18 cellular contexts compared by ENCODE assay signal in the genomic region with DNA sequence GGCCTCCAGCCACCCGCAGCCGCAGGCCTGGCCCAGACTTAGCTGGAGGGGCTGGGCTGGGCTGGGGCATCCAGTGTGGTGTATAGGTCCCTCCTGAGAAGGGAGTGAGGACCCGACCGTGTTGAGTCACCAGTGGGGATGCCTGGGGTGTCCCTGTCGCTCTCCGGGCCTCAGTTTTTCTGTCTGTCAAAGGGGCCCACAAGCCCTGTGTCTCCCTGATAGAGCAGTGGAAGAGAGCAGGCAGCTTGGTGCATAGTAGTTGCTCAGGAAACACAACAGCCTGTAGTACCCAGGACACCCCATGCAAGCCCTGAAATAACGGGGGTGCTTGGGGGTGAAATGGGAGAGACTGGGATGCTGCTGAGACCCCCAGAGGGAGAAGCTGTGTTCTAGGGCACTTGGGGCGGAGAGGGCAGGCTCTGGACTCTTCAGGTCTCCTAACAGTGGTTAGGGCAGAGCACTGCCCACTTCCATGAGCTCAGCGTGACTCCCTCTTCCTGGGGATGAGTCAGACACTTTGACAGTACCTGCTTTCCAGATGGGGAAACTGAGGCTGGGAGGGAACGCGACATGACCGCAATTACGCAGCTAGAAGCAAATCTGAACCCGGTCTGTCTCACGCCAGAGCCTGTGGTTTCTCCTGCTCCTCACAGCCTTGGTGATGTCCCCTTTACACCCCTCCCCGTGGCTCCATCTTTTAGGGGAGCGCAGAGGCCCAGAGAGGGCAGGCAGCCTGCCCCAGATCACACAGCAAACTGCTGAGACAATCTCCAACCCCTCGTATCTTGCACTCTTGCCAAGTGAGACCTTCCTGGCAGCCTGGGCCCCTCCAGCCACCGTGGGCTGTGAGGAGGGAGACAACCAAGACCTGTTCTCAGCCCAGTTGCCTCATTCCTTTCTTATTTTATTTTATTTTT. TPM values are rescaled to one million over a fixed set of nuclear protein-coding genes. Genes with fewer than 3 reads are reported as not detected.
DNase-seq lines count a peak whose midpoint lies in the region; ATAC-seq and TF ChIP-seq lines count a peak whose summit lies in the region.
"Had no signal": no experiment of that assay in that cellular context is flagged by ENCODE, and none has a peak within 500 bp of the region (broad histone marks: within the 10 kb centered on the region; RNA-seq: fewer than 3 reads in every experiment).

No MANE protein-coding gene starts in this region.

- peaks cover 12% of the 10 kb centered on the region for H3F3A ChIP-seq in SK-N-SH (replicated peaks; ENCODE audit: insufficient read depth)

- no peak for TF ChIP-seq RAD21 in SK-N-SH (IDR thresholded peaks at IDR 0.05; ENCODE audit: low read length)

- no peaks in the 10 kb centered on the region for H3K9me2 ChIP-seq in SK-N-SH

- no peaks in the 10 kb centered on the region for H4K20me1 ChIP-seq in SK-N-SH (ENCODE audit: insufficient read depth)

- H3K4me2 ChIP-seq in SK-N-SH = no peak overlapping the region

- no peak overlapping the region for H3K9ac ChIP-seq in SK-N-SH
- H3K9ac ChIP-seq in colonic mucosa (ENCODE audit: low read depth in 2 of 2, low read length in 2 of 2) = peak overlapping the region in 1 of 2 donors; percentile 7

- TF ChIP-seq POLR2A in vagina (IDR thresholded peaks at IDR 0.05) = no peak

- H3K27me3 ChIP-seq in SK-N-SH (ENCODE audit: insufficient read depth) (no peaks in the 10 kb centered on the region), vagina (no peaks in the 10 kb centered on the region), colonic mucosa (no peaks in the 10 kb centered on the region)
- H3K27me3 ChIP-seq: testis had no signal

- H3K4me1 ChIP-seq in SK-N-SH (ENCODE audit: control insufficient read depth in 1 of 2, insufficient read depth in 2 of 2, low read depth in 1 of 2, low read length in 1 of 2) (peaks cover 0 to 4% of the 10 kb centered on the region in 2 experiments; a peak in 1 of 4 replicates), vagina (peaks cover 17% of the 10 kb centered on the region), colonic mucosa (peaks cover 8% of the 10 kb centered on the region)
- H3K4me1 ChIP-seq: left ventricle myocardium inferior, SJCRH30 had no signal

- WGBS in SK-N-SH (ENCODE audit: low lambda C conversion rate) = 86% methylated on average over 13 of the region's 19 CpGs

- ATAC-seq in SK-N-SH treated with all-trans-retinoic acid at 6 μM for 48 hours = no peak
- ATAC-seq: activated CD4-positive, CD25-positive, alpha-beta regulatory T cell treated with anti-CD3 and anti-CD28 coated beads, Interleukin-2, amount 50 U/mL, for 24 hours had no signal

- POLR2A ChIA-PET in SK-N-SH (lab: Yijun Ruan, JAX) = interaction anchor here (0.7 to 0.8 kb wide), 2 partner anchors 16 to 189 kb away, joined by 3 read pairs; no protein-coding TSS in a partner anchor

- H3K27ac ChIP-seq in SK-N-SH (ENCODE audit: low read depth in 2 of 2, low read length in 1 of 2) (no peak overlapping the region), VCaP (peak overlapping the region; percentile 44; the same call in 1 of the 2 replicates), vagina (peak overlapping the region; percentile 59), colonic mucosa (no peak overlapping the region)
- H3K27ac ChIP-seq: left ventricle myocardium inferior, SJCRH30, testis had no signal

- no peaks in the 10 kb centered on the region for H3K79me2 ChIP-seq in SK-N-SH (ENCODE audit: insufficient read depth)

- no peak overlapping the region for H2AFZ ChIP-seq in SK-N-SH (ENCODE audit: low read depth)

- intact Hi-C loops in vagina (cut with DNase I) = no loop called here
- intact Hi-C loops in colonic mucosa (cut with DNase I) = no loop called here

- no peak overlapping the region for H3K4me3 ChIP-seq in SK-N-SH (ENCODE audit: low read depth in 2 of 2, low read length in 1 of 2)
- H3K4me3 ChIP-seq in vagina = peak overlapping the region in 1 of 2 donors; percentile 42
- no peak overlapping the region for H3K4me3 ChIP-seq in colonic mucosa
- H3K4me3 ChIP-seq: left ventricle myocardium inferior, SJCRH30, testis had no signal

- H3K36me3 ChIP-seq in SK-N-SH (replicated peaks in 1 of 2; ENCODE audit: control insufficient read depth in 1 of 2, insufficient read depth in 2 of 2, low read length in 1 of 2) = no peaks in the 10 kb centered on the region
- H3K36me3 ChIP-seq in vagina = no peaks in the 10 kb centered on the region
- H3K36me3 ChIP-seq in colonic mucosa = no peaks in the 10 kb centered on the region
- H3K36me3 ChIP-seq: left ventricle myocardium inferior, SJCRH30 had no signal

- no peak for TF ChIP-seq EP300 in SK-N-SH (IDR thresholded peaks at IDR 0.05; ENCODE audit: borderline replicate concordance in 1 of 2, low read depth in 1 of 2, low read length in 1 of 2)

- CTCF ChIA-PET in SK-N-SH (lab: Yijun Ruan, JAX) = interaction anchor here (0.9 to 2.0 kb wide), 3 partner anchors 31 to 46 kb away, joined by 3 to 8 read pairs (median 6); no protein-coding TSS in a partner anchor

- DNase-seq in SK-N-SH (no peak), kidney glomerular epithelial cell (lab: John Stamatoyannopoulos, UW) (peak; percentile 5), vagina (ENCODE audit: extremely low spot score in 2 of 2) (no peak), colonic mucosa (no peak), NCI-H2107 treated with DMSO at 0.1 percent for 48 hours (lab: John Stamatoyannopoulos, UW; ENCODE audit: unreplicated experiment) (no peak), GM19238 (ENCODE audit: insufficient read length, low spot score) (no peak)
- DNase-seq: 8988T; activated naive CD4-positive, alpha-beta T cell treated with Interleukin-2 at 50 U/mL for 16 hours; left ventricle myocardium inferior; SJCRH30; testis had no signal

- H3K9me3 ChIP-seq in SK-N-SH (no peaks in the 10 kb centered on the region), vagina (no peaks in the 10 kb centered on the region), colonic mucosa (no peaks in the 10 kb centered on the region)
- H3K9me3 ChIP-seq: left ventricle myocardium inferior, SJCRH30, testis had no signal

- TF ChIP-seq CTCF in SK-N-SH (IDR thresholded peaks at IDR 0.05) (no peak), VCaP (conservative IDR thresholded peaks at IDR 0.05) (no peak), vagina (IDR thresholded peaks at IDR 0.05) (no peak), colonic mucosa (IDR thresholded peaks at IDR 0.05) (no peak)

TF ChIP-seq in SK-N-SH, 30 proteins besides CTCF, POLR2A, EP300 and RAD21:
- TF ChIP-seq, protein P1, sequence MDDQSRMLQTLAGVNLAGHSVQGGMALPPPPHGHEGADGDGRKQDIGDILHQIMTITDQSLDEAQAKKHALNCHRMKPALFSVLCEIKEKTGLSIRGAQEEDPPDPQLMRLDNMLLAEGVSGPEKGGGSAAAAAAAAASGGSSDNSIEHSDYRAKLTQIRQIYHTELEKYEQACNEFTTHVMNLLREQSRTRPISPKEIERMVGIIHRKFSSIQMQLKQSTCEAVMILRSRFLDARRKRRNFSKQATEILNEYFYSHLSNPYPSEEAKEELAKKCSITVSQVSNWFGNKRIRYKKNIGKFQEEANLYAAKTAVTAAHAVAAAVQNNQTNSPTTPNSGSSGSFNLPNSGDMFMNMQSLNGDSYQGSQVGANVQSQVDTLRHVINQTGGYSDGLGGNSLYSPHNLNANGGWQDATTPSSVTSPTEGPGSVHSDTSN (IDR thresholded peaks at IDR 0.05) = no peak
- TF ChIP-seq FOSL2 (IDR thresholded peaks at IDR 0.05; ENCODE audit: borderline replicate concordance, low read depth) = peak; percentile 14; the same call in 1 of the 2 replicates

TF ChIP-seq in SK-N-SH treated with all-trans-retinoic acid at 6 μM for 48 hours, 23 proteins besides CTCF, POLR2A, EP300 and RAD21 (continues in another document):
- TF ChIP-seq RARB (CRISPR knock-in tag; IDR thresholded peaks at IDR 0.05) (no peak), POU6F1 (CRISPR knock-in tag; IDR thresholded peaks at IDR 0.05; ENCODE audit: borderline replicate concordance, low read depth) (no peak), ARNTL (CRISPR knock-in tag; IDR thresholded peaks at IDR 0.05; ENCODE audit: borderline replicate concordance, low read depth) (no peak), GLIS3 (CRISPR knock-in tag; IDR thresholded peaks at IDR 0.05) (no peak)

RNA-seq across cellular contexts. Expression of gene SULT2B1, which starts 0.7 kb away (rescaled TPM):
- 0.86 and 0.92 TPM in 2 replicates for polyA plus RNA-seq in SK-N-SH (2012; rRNA removed)
- 0.40 and 0.50 TPM in 2 replicates for polyA plus RNA-seq in SK-N-SH (2012; cell fraction: cytosol; rRNA removed)
- polyA plus RNA-seq in SK-N-SH (2012; cell fraction: nucleus; rRNA removed) = 0.14 and 0.33 TPM in 2 replicates
- total RNA-seq in vagina (43.0 TPM), colonic mucosa (1 to 10 TPM; 1.4 to 7.7 TPM)
- total RNA-seq: astrocyte, myocyte had no signal

RNA-seq across cellular contexts. Expression of gene LMTK3, which starts 41.0 kb away (rescaled TPM):
- 2.0 and 3.2 TPM in 2 replicates for polyA plus RNA-seq in SK-N-SH (2012; rRNA removed)
- polyA plus RNA-seq in SK-N-SH (2012; cell fraction: cytosol; rRNA removed) = 1.0 and 2.3 TPM in 2 replicates
- polyA plus RNA-seq in SK-N-SH (2012; cell fraction: nucleus; rRNA removed) = 10.9 and 13.2 TPM in 2 replicates
- total RNA-seq in vagina (1.7 TPM), colonic mucosa (1 to 10 TPM; 1.7 to 3.1 TPM)
- total RNA-seq: SJCRH30 had no signal
- polyA plus RNA-seq: CD14-positive monocyte had no signal

RNA-seq across cellular contexts. Expression of gene SPACA4, which starts 53.9 kb away (rescaled TPM):
- not detected in 2 replicates for polyA plus RNA-seq in SK-N-SH (2012; rRNA removed)
- not detected in 2 replicates for polyA plus RNA-seq in SK-N-SH (2012; cell fraction: cytosol; rRNA removed)
- not detected in 2 replicates for polyA plus RNA-seq in SK-N-SH (2012; cell fraction: nucleus; rRNA removed)
- total RNA-seq in vagina = 3.9 TPM
- under 1 TPM in 1 of 2 donors, not detected in 1; 0.27 TPM for total RNA-seq in colonic mucosa
- total RNA-seq: astrocyte; left ventricle myocardium inferior; myocyte; SJCRH30; T-helper 2 cell treated with Interferon-gamma antibody and Interleukin-4, amounts not matched to agents 100 ng/mL and 5 ng/mL, for 36 hours had no signal
- polyA plus RNA-seq: CD14-positive monocyte had no signal

Comparison
In these comparisons a context has a peak if more than half of its experiments do, and no peak if none do; other contexts are left out.
1. H3K27ac ChIP-seq: peak in VCaP (single experiment) and vagina (single experiment); none in SK-N-SH (0 of 2) and colonic mucosa (single experiment).